18 cellular contexts compared by ENCODE assay signal in the genomic region with DNA sequence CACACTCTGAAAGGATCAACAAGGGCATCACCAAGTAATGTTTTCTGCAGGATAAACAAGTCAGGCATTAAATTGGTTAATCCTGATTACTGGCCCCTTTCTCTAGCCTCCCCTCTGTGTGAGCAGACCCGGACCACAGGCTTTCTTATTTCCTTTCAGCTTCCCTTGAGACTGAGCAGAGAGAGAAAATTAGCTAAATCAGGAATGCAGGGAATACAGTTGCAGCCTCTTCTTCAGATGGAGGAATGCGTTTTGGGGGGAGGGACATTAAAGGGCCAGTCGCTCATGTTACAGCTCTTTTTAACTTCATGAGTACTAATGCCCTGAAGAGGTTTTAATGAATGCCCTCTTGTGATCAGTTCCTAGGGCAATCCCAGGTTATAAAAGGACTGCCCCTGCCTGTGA. TPM values are rescaled to one million over a fixed set of nuclear protein-coding genes. Genes with fewer than 3 reads are reported as not detected.
A peak's percentile ranks its signal among the peaks of the same experiment; 100 is the strongest.
DNase-seq lines count a peak whose midpoint lies in the region; ATAC-seq and TF ChIP-seq lines count a peak whose summit lies in the region.
"Had no signal": no experiment of that assay in that cellular context is flagged by ENCODE, and none has a peak within 500 bp of the region (broad histone marks: within the 10 kb centered on the region; RNA-seq: fewer than 3 reads in every experiment).

No MANE protein-coding gene starts in this region.

- peaks cover 49% of the 10 kb centered on the region for H3K4me1 ChIP-seq in HUES48 (ENCODE audit: control insufficient read depth, insufficient read depth, low read length)
- peaks cover 45% of the 10 kb centered on the region for H3K4me1 ChIP-seq in iPS-20b (ENCODE audit: insufficient read depth, low read length)
- H3K4me1 ChIP-seq: ascending aorta had no signal

- no peak for TF ChIP-seq CTCF in osteocyte (IDR thresholded peaks at IDR 0.05)

- ATAC-seq in HG02938 (IDR thresholded peaks at IDR 0.05; ENCODE audit: unreplicated experiment) (no peak), GM21528 (IDR thresholded peaks at IDR 0.05; ENCODE audit: low FRiP score, unreplicated experiment) (no peak)
- ATAC-seq: activated CD8-positive, alpha-beta memory T cell treated with anti-CD3 and anti-CD28 coated beads, Interleukin-2, amount 10 ng/mL, durations not matched to agents 7 days and 5 days; activated naive CD4-positive, alpha-beta T cell treated with anti-CD3 and anti-CD28 coated beads, Interleukin-2, amount 50 U/mL, for 72 hours; GM12878; upper lobe of right lung had no signal

- no peaks in the 10 kb centered on the region for H3K9me3 Mint-ChIP-seq in osteocyte (ENCODE audit: unreplicated experiment)

- H3K27me3 Mint-ChIP-seq in osteocyte (ENCODE audit: unreplicated experiment), result no peaks in the 10 kb centered on the region
- H3K27me3 Mint-ChIP-seq: activated CD8-positive, alpha-beta memory T cell treated with anti-CD3 and anti-CD28 coated beads, Interleukin-2, amount 10 ng/mL, durations not matched to agents 7 days and 5 days had no signal

- H3K27ac Mint-ChIP-seq in osteocyte (ENCODE audit: unreplicated experiment), result peak overlapping the region; percentile 62
- H3K27ac Mint-ChIP-seq: activated CD8-positive, alpha-beta memory T cell treated with anti-CD3 and anti-CD28 coated beads, Interleukin-2, amount 10 ng/mL, durations not matched to agents 7 days and 5 days; activated naive CD4-positive, alpha-beta T cell treated with anti-CD3 and anti-CD28 coated beads, Interleukin-2, amount 50 U/mL, for 72 hours; CD8-positive, alpha-beta memory T cell had no signal

- H3K4me1 Mint-ChIP-seq in osteocyte (ENCODE audit: unreplicated experiment), result peaks cover 19% of the 10 kb centered on the region
- H3K4me1 Mint-ChIP-seq: activated CD8-positive, alpha-beta memory T cell treated with anti-CD3 and anti-CD28 coated beads, Interleukin-2, amount 10 ng/mL, durations not matched to agents 7 days and 5 days; CD8-positive, alpha-beta memory T cell had no signal

- H3K9ac ChIP-seq in HUES48 (ENCODE audit: low read depth, low read length), result 0 out of 2 replicates have a peak overlapping the region, but pooled peaks have one; percentile 23
- H3K9ac ChIP-seq in iPS-20b (ENCODE audit: low read depth, low read length), result peak overlapping the region; percentile 60

- H3K36me3 ChIP-seq in HUES48 (ENCODE audit: control insufficient read depth, insufficient read depth, low read length) (peaks cover 9% of the 10 kb centered on the region; the same call in 1 of the 2 replicates), iPS-20b (ENCODE audit: insufficient read depth, low read depth, low read length) (no peaks in the 10 kb centered on the region)
- H3K36me3 ChIP-seq: ascending aorta, upper lobe of right lung had no signal

- H3K27ac ChIP-seq in HUES48 (ENCODE audit: low read depth, low read length), result peak overlapping the region; percentile 93
- peak overlapping the region; percentile 90 for H3K27ac ChIP-seq in iPS-20b (ENCODE audit: low read length)
- H3K27ac ChIP-seq: ascending aorta, upper lobe of right lung had no signal

- H3K27me3 ChIP-seq in HUES48 (ENCODE audit: control insufficient read depth, insufficient read depth, low read length) (no peaks in the 10 kb centered on the region), iPS-20b (ENCODE audit: insufficient read depth, low read length) (no peaks in the 10 kb centered on the region)
- H3K27me3 ChIP-seq: ascending aorta, upper lobe of right lung had no signal

- H3K36me3 Mint-ChIP-seq in osteocyte (ENCODE audit: unreplicated experiment), result peaks cover 2% of the 10 kb centered on the region
- H3K36me3 Mint-ChIP-seq: activated CD8-positive, alpha-beta memory T cell treated with anti-CD3 and anti-CD28 coated beads, Interleukin-2, amount 10 ng/mL, durations not matched to agents 7 days and 5 days; activated naive CD4-positive, alpha-beta T cell treated with anti-CD3 and anti-CD28 coated beads, Interleukin-2, amount 50 U/mL, for 72 hours; CD8-positive, alpha-beta memory T cell had no signal

- H3K9me3 ChIP-seq in HUES48 (ENCODE audit: control insufficient read depth, insufficient read depth, low read length) (no peaks in the 10 kb centered on the region), iPS-20b (ENCODE audit: insufficient read depth, low read depth, low read length) (no peaks in the 10 kb centered on the region)
- H3K9me3 ChIP-seq: ascending aorta, upper lobe of right lung had no signal

- H3K4me3 Mint-ChIP-seq in osteocyte (ENCODE audit: unreplicated experiment), result no peak overlapping the region
- H3K4me3 Mint-ChIP-seq: activated CD8-positive, alpha-beta memory T cell treated with anti-CD3 and anti-CD28 coated beads, Interleukin-2, amount 10 ng/mL, durations not matched to agents 7 days and 5 days; CD8-positive, alpha-beta memory T cell had no signal

- H3K4me3 ChIP-seq in HUES48 (ENCODE audit: low read depth, low read length) (peak overlapping the region; percentile 26; the same call in 1 of the 2 replicates), iPS-20b (ENCODE audit: low read length) (peak overlapping the region; percentile 24; the same call in 1 of the 2 replicates)
- H3K4me3 ChIP-seq: ascending aorta, GM12878, upper lobe of right lung had no signal

- DNase-seq in astrocyte of the hippocampus (ENCODE audit: low read depth, low spot score), result peak; percentile 8
- DNase-seq in osteocyte (ENCODE audit: extremely low spot score, unreplicated experiment), result no peak
- DNase-seq in activated CD4-positive, alpha-beta T cell treated with anti-CD3 and anti-CD28 coated beads for 48 hours, result no peak
- DNase-seq: activated CD4-positive, alpha-beta T cell treated with anti-CD3 and anti-CD28 coated beads for 4 hours; activated CD8-positive, alpha-beta memory T cell treated with anti-CD3 and anti-CD28 coated beads, Interleukin-2, amount 10 ng/mL, durations not matched to agents 7 days and 5 days; CD8-positive, alpha-beta memory T cell; NCI-H1048; NCI-H524 treated with DMSO at 0.1 percent for 48 hours; stimulated activated CD4-positive, alpha-beta T cell treated with anti-CD3 and anti-CD28 coated beads, Interleukin-4, amount 100 ng/mL, for 4 hours; upper lobe of right lung had no signal

RNA-seq across cellular contexts. Expression of gene PCDHAC2, which starts 19.8 kb away (rescaled TPM):
- 2.3 and 3.0 TPM in 2 replicates for total RNA-seq in osteocyte
- total RNA-seq: activated CD8-positive, alpha-beta memory T cell treated with anti-CD3 and anti-CD28 coated beads, Interleukin-2, amount 10 ng/mL, durations not matched to agents 7 days and 5 days; activated naive CD4-positive, alpha-beta T cell treated with anti-CD3 and anti-CD28 coated beads, Interleukin-2, amount 50 U/mL, for 72 hours; ascending aorta; CD8-positive, alpha-beta memory T cell; HT1080 had no signal
